13 cellular contexts compared by ENCODE assay signal in genomic region chr17:4712526-4712925, GRCh38. TPM values are rescaled to one million over a fixed set of nuclear protein-coding genes. Genes with fewer than 3 reads are reported as not detected.
A peak's percentile ranks its signal among the peaks of the same experiment; 100 is the strongest.
DNase-seq lines count a peak whose midpoint lies in the region; ATAC-seq and TF ChIP-seq lines count a peak whose summit lies in the region.
"Had no signal": no experiment of that assay in that cellular context is flagged by ENCODE, and none has a peak within 500 bp of the region (broad histone marks: within the 10 kb centered on the region; RNA-seq: fewer than 3 reads in every experiment).

No MANE protein-coding gene starts in this region.

- H3K27ac Mint-ChIP-seq in activated naive CD8-positive, alpha-beta T cell: peak overlapping the region; percentile 66
- H3K27ac Mint-ChIP-seq: H9 had no signal

- 0 out of 2 replicates have a peak overlapping the region, but pooled peaks have one; percentile 75 for H3K4me2 ChIP-seq in HCT116 (ENCODE audit: low read length)

- H3K36me3 ChIP-seq in HCT116 (ENCODE audit: control insufficient read depth in 1 of 2, insufficient read depth in 2 of 2, low read length in 2 of 2): peaks cover 4 to 6% of the 10 kb centered on the region in 2 experiments; a peak in 2 of 4 replicates
- H3K36me3 ChIP-seq: SJSA1 had no signal

- no peaks in the 10 kb centered on the region for H3K9me2 ChIP-seq in HCT116 (ENCODE audit: insufficient read depth)

- peaks cover 3% of the 10 kb centered on the region for H3K36me3 Mint-ChIP-seq in activated naive CD8-positive, alpha-beta T cell

- no peaks in the 10 kb centered on the region for H4K20me1 ChIP-seq in HCT116 (ENCODE audit: insufficient read depth)

- H3K9me3 ChIP-seq in HCT116 (ENCODE audit: control insufficient read depth in 1 of 2, insufficient read depth in 1 of 2, low read depth in 1 of 2, low read length in 2 of 2) (no peaks in the 10 kb centered on the region), mononuclear cell (ENCODE audit: low read depth, low read length) (no peaks in the 10 kb centered on the region)
- H3K9me3 ChIP-seq: SJSA1 had no signal

- BruUV-seq in HCT116 (replicated peaks; lab: Mats Ljungman, UMichigan): no TSS peak

- peak overlapping the region; percentile 92 for H3K27ac ChIP-seq in 22Rv1
- no peak overlapping the region for H3K27ac ChIP-seq in HCT116 (ENCODE audit: low read depth, low read length)
- H3K27ac ChIP-seq: SJSA1 had no signal

- TF ChIP-seq POLR2A in HCT116 (IDR thresholded peaks at IDR 0.05; ENCODE audit: borderline replicate concordance, extremely low read depth, insufficient read depth, insufficient read length): no peak

- peaks cover 52% of the 10 kb centered on the region for H3K4me1 Mint-ChIP-seq in activated naive CD8-positive, alpha-beta T cell (ENCODE audit: low read depth)

- H3K27me3 ChIP-seq in HCT116 (ENCODE audit: insufficient read depth, low read length) (no peaks in the 10 kb centered on the region), mononuclear cell (ENCODE audit: insufficient read depth, low read length) (no peaks in the 10 kb centered on the region)
- H3K27me3 ChIP-seq: SJSA1 had no signal

- intact Hi-C loops in HCT116 (cut with micrococcal nuclease): no loop called here

- POLR2A ChIA-PET in HCT116 (lab: Charles Lee): no interaction called here

- ATAC-seq in HCT116 (no peak), HG03025 (IDR thresholded peaks at IDR 0.05; ENCODE audit: low FRiP score, unreplicated experiment) (no peak)

- TF ChIP-seq CTCF in 22Rv1 (IDR thresholded peaks at IDR 0.05) (no peak), HCT116 (IDR thresholded peaks at IDR 0.05 in 2 of 3, conservative IDR thresholded peaks at IDR 0.05 in 1 of 3; ENCODE audit: borderline replicate concordance in 1 of 3, insufficient read depth in 1 of 3, low read depth in 2 of 3, low read length in 2 of 3) (no peak)

- no peak overlapping the region for H2AFZ ChIP-seq in HCT116 (ENCODE audit: low read depth, low read length, poor library complexity, severe bottlenecking)

- H3K4me1 ChIP-seq in HCT116 (ENCODE audit: control insufficient read depth in 1 of 2, insufficient read depth in 2 of 2, low read length in 2 of 2) (peaks cover 13 to 34% of the 10 kb centered on the region in 2 experiments; a peak in 3 of 4 replicates), mononuclear cell (ENCODE audit: insufficient read depth, low read length) (peaks cover 65% of the 10 kb centered on the region)

- no peak for DNase-seq in HCT116 (ENCODE audit: low read depth, low spot score)
- DNase-seq in NCI-H2196 (lab: John Stamatoyannopoulos, UW; ENCODE audit: unreplicated experiment): no peak
- DNase-seq in activated CD4-positive, CD25-positive, alpha-beta regulatory T cell treated with anti-CD3 and anti-CD28 coated beads, Interleukin-2, amount 50 U/mL, for 72 hours: no peak
- DNase-seq in NCI-H2107 (lab: John Stamatoyannopoulos, UW): no peak
- DNase-seq: activated CD4-positive, alpha-beta T cell treated with anti-CD3 and anti-CD28 coated beads, Interleukin-2, amount 50 U/mL, for 4 hours; H9; NCI-H345; stimulated activated CD4-positive, alpha-beta T cell treated with anti-CD3 and anti-CD28 coated beads, Interleukin-1b, Interleukin-23, amount 100 ng/mL, for 48 hours had no signal

- no peaks in the 10 kb centered on the region for H3K9me3 Mint-ChIP-seq in activated naive CD8-positive, alpha-beta T cell (ENCODE audit: low read depth)

- CTCF ChIA-PET in HCT116 (lab: Charles Lee): no interaction called here

- no peak for TF ChIP-seq RAD21 in HCT116 (IDR thresholded peaks at IDR 0.05; ENCODE audit: low read depth)

- peaks cover 20% of the 10 kb centered on the region for H3K79me2 ChIP-seq in HCT116 (ENCODE audit: insufficient read depth, low read length)

- no peaks in the 10 kb centered on the region for H3K27me3 Mint-ChIP-seq in activated naive CD8-positive, alpha-beta T cell

- RAD21 ChIA-PET in HCT116 (lab: Charles Lee; ENCODE audit: low non-redundant PET in 1 of 2, low total read pairs in 2 of 2, uncharacterized antibody in 2 of 2, unreplicated experiment in 2 of 2): no interaction called here

- H3K4me3 Mint-ChIP-seq in activated naive CD8-positive, alpha-beta T cell: peak overlapping the region; percentile 88

- H3K4me3 ChIP-seq in HCT116 (replicated peaks in 1 of 2; ENCODE audit: low read depth in 1 of 2, low read length in 2 of 2) (no peak overlapping the region), mononuclear cell (ENCODE audit: low read length) (peak overlapping the region; percentile 93)
- H3K4me3 ChIP-seq: SJSA1 had no signal

- no peak overlapping the region for H3K9ac ChIP-seq in HCT116 (ENCODE audit: low read length)

TF ChIP-seq in HCT116, 20 proteins besides CTCF, POLR2A, EP300 and RAD21:
- no peak for TF ChIP-seq ATF3 (IDR thresholded peaks at IDR 0.05)
- no peak for TF ChIP-seq CBX3 (IDR thresholded peaks at IDR 0.05; ENCODE audit: low read depth)
- no peak for TF ChIP-seq POLR2AphosphoS5 (IDR thresholded peaks at IDR 0.05; ENCODE audit: low read depth, low read length)
- no peak for TF ChIP-seq FOSL1 (IDR thresholded peaks at IDR 0.05; ENCODE audit: low read depth)
- no peak for TF ChIP-seq ELF1 (IDR thresholded peaks at IDR 0.05; ENCODE audit: borderline replicate concordance, low read depth)
- no peak for TF ChIP-seq ZFX (IDR thresholded peaks at IDR 0.05)
- TF ChIP-seq TCF7L2 (IDR thresholded peaks at IDR 0.05; ENCODE audit: borderline replicate concordance, extremely low read depth, insufficient read depth, insufficient read length): no peak
- no peak for TF ChIP-seq YY1 (IDR thresholded peaks at IDR 0.05; ENCODE audit: extremely low read depth, insufficient replicate concordance, low read depth, low read length)
- no peak for TF ChIP-seq ZNF274 (IDR thresholded peaks at IDR 0.05; ENCODE audit: low read depth, low read length)
- TF ChIP-seq EGR1 (IDR thresholded peaks at IDR 0.05; ENCODE audit: low read depth): no peak
- no peak for TF ChIP-seq ZBTB33 (IDR thresholded peaks at IDR 0.05; ENCODE audit: extremely low read depth, insufficient replicate concordance, low read length)
- no peak for TF ChIP-seq MAX (IDR thresholded peaks at IDR 0.05)

RNA-seq across cellular contexts. Expression of gene ARRB2, which starts 2.1 kb away (rescaled TPM):
- total RNA-seq in HCT116 (2021; ENCODE audit: unreplicated experiment) (70.8 TPM), mononuclear cell (201 TPM)
- 74.1 and 74.4 TPM in 2 replicates for polyA plus RNA-seq in HCT116 (2012)

RNA-seq across cellular contexts. Expression of gene PELP1, which starts 8.6 kb away (rescaled TPM):
- 93.4 TPM for total RNA-seq in HCT116 (2021; ENCODE audit: unreplicated experiment)
- 46.9 and 47.5 TPM in 2 replicates for polyA plus RNA-seq in HCT116 (2012)
- 16.3 TPM for total RNA-seq in mononuclear cell

RNA-seq across cellular contexts. Expression of gene MED11, which starts 18.7 kb away (rescaled TPM):
- total RNA-seq in HCT116 (2021; ENCODE audit: unreplicated experiment) (13.7 TPM), mononuclear cell (4.8 TPM)
- 16.6 and 19.1 TPM in 2 replicates for polyA plus RNA-seq in HCT116 (2012)

RNA-seq across cellular contexts. Expression of gene ZMYND15, which starts 27.1 kb away (rescaled TPM):
- 2.8 TPM for total RNA-seq in HCT116 (2021; ENCODE audit: unreplicated experiment)
- 1.6 and 2.7 TPM in 2 replicates for polyA plus RNA-seq in HCT116 (2012)
- total RNA-seq in mononuclear cell: 1.3 TPM
- total RNA-seq: SJSA1 had no signal

RNA-seq across cellular contexts. Expression of gene CXCL16, which starts 27.2 kb away (rescaled TPM):
- total RNA-seq in HCT116 (2021; ENCODE audit: unreplicated experiment) (44.8 TPM), mononuclear cell (32.6 TPM)
- 60.4 and 64.3 TPM in 2 replicates for polyA plus RNA-seq in HCT116 (2012)
- total RNA-seq: SJSA1 had no signal
